ENCODE assay signal across 1 cellular context in genomic region chr1:45864124-45864721, GRCh38.
A peak's percentile ranks its signal among the peaks of the same experiment; 100 is the strongest.
TF ChIP-seq lines count a peak whose summit lies in the region.

No MANE protein-coding gene starts in this region.

TF ChIP-seq in K562, 482 proteins besides CTCF, POLR2A, EP300 and RAD21 (continued from another document):
- TF ChIP-seq, protein P1, sequence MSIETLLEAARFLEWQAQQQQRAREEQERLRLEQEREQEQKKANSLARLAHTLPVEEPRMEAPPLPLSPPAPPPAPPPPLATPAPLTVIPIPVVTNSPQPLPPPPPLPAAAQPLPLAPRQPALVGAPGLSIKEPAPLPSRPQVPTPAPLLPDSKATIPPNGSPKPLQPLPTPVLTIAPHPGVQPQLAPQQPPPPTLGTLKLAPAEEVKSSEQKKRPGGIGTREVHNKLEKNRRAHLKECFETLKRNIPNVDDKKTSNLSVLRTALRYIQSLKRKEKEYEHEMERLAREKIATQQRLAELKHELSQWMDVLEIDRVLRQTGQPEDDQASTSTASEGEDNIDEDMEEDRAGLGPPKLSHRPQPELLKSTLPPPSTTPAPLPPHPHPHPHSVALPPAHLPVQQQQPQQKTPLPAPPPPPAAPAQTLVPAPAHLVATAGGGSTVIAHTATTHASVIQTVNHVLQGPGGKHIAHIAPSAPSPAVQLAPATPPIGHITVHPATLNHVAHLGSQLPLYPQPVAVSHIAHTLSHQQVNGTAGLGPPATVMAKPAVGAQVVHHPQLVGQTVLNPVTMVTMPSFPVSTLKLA (conservative IDR thresholded peaks at IDR 0.05) = peak; percentile 81 to 94
- TF ChIP-seq, protein P2, sequence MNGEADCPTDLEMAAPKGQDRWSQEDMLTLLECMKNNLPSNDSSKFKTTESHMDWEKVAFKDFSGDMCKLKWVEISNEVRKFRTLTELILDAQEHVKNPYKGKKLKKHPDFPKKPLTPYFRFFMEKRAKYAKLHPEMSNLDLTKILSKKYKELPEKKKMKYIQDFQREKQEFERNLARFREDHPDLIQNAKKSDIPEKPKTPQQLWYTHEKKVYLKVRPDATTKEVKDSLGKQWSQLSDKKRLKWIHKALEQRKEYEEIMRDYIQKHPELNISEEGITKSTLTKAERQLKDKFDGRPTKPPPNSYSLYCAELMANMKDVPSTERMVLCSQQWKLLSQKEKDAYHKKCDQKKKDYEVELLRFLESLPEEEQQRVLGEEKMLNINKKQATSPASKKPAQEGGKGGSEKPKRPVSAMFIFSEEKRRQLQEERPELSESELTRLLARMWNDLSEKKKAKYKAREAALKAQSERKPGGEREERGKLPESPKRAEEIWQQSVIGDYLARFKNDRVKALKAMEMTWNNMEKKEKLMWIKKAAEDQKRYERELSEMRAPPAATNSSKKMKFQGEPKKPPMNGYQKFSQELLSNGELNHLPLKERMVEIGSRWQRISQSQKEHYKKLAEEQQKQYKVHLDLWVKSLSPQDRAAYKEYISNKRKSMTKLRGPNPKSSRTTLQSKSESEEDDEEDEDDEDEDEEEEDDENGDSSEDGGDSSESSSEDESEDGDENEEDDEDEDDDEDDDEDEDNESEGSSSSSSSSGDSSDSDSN (IDR thresholded peaks at IDR 0.05; ENCODE audit: borderline replicate concordance in 1 of 2, low read depth in 2 of 2, low read length in 2 of 2) = no peak
- peak; percentile 47 for TF ChIP-seq C11orf30 (IDR thresholded peaks at IDR 0.05; ENCODE audit: low read depth)
- TF ChIP-seq, protein P3, sequence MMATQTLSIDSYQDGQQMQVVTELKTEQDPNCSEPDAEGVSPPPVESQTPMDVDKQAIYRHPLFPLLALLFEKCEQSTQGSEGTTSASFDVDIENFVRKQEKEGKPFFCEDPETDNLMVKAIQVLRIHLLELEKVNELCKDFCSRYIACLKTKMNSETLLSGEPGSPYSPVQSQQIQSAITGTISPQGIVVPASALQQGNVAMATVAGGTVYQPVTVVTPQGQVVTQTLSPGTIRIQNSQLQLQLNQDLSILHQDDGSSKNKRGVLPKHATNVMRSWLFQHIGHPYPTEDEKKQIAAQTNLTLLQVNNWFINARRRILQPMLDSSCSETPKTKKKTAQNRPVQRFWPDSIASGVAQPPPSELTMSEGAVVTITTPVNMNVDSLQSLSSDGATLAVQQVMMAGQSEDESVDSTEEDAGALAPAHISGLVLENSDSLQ (IDR thresholded peaks at IDR 0.05) = peak; percentile 52; the same call in 1 of the 2 replicates
- TF ChIP-seq NKRF (IDR thresholded peaks at IDR 0.05; ENCODE audit: borderline replicate concordance) = peak; percentile 57; the same call in 1 of the 2 replicates
- TF ChIP-seq XRCC3 (IDR thresholded peaks at IDR 0.05) = no peak
- TF ChIP-seq ZNF41 (CRISPR knock-in tag; conservative IDR thresholded peaks at IDR 0.05) = peak; percentile 67
- TF ChIP-seq MYC (IDR thresholded peaks at IDR 0.05; ENCODE audit: low read depth, low read length) = peak; percentile 61; the same call in 1 of the 2 replicates
- no peak for TF ChIP-seq MYC (CRISPR knock-in tag; IDR thresholded peaks at IDR 0.05; ENCODE audit: borderline replicate concordance, low read depth)
- TF ChIP-seq GATAD2A (IDR thresholded peaks at IDR 0.05) = 0 out of 2 replicates have a peak, but pooled peaks have one; percentile 33
- TF ChIP-seq, protein P4, sequence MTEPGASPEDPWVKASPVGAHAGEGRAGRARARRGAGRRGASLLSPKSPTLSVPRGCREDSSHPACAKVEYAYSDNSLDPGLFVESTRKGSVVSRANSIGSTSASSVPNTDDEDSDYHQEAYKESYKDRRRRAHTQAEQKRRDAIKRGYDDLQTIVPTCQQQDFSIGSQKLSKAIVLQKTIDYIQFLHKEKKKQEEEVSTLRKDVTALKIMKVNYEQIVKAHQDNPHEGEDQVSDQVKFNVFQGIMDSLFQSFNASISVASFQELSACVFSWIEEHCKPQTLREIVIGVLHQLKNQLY (CRISPR knock-in tag; conservative IDR thresholded peaks at IDR 0.05) = no peak
- TF ChIP-seq FOXK2 (conservative IDR thresholded peaks at IDR 0.05 in 1 of 2, IDR thresholded peaks at IDR 0.05 in 1 of 2; ENCODE audit: low read depth in 2 of 2) = peak in 1 of 2 experiments; percentile 64; a peak in 3 of 4 replicates
